19 cellular contexts compared by ENCODE assay signal in genomic region chr6:154425034-154425433, GRCh38.
"Had no signal": no experiment of that assay in that cellular context is flagged by ENCODE, and none has a peak within 500 bp of the region (broad histone marks: within the 10 kb centered on the region; RNA-seq: fewer than 3 reads in every experiment).

No MANE protein-coding gene starts in this region.

- DNase-seq: IMR-90, Kasumi-1, MM.1S, NCI-H1105, NCI-H1417, NCI-H1436 treated with DMSO at 0.1 percent for 48 hours, NCI-H1694, NCI-H187 treated with DMSO at 0.1 percent for 48 hours, NCI-H2029 treated with DMSO at 0.1 percent for 48 hours, NCI-H2171 treated with DMSO at 0.1 percent for 48 hours, NCI-H345, NCI-H446 treated with DMSO at 0.1 percent for 48 hours, NCI-H510A treated with DMSO at 0.1 percent for 48 hours, NCI-H526, Right ventricle myocardium superior, RPMI8226, SIG-M5, T-helper 1 cell had no signal

- ATAC-seq: HepG2 had no signal
